Comparison of ENCODE assay signal across 1 cellular context in the genomic region with DNA sequence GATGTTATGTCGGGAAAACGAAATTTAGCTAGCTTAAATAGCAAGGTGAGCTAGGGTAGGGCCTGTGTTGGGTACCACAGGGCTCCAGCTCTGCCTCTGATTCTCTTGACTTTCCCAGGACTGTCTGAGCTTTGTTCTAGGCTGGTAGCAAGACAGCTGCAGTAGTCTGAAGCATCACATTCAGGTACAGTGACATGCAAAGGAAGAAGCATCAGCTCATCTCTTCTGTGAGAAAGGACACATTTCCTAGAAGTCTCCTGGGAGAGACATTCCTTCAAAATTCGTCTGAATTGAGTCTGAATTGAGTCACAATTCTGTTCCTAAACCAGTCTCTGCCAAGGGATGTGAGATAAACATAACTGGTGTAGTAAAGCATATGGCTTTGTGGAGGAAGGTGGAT.
TF ChIP-seq lines count a peak whose summit lies in the region.

No MANE protein-coding gene starts in this region.

TF ChIP-seq in K562, 482 proteins besides CTCF, POLR2A, EP300 and RAD21:
- TF ChIP-seq, protein P1, sequence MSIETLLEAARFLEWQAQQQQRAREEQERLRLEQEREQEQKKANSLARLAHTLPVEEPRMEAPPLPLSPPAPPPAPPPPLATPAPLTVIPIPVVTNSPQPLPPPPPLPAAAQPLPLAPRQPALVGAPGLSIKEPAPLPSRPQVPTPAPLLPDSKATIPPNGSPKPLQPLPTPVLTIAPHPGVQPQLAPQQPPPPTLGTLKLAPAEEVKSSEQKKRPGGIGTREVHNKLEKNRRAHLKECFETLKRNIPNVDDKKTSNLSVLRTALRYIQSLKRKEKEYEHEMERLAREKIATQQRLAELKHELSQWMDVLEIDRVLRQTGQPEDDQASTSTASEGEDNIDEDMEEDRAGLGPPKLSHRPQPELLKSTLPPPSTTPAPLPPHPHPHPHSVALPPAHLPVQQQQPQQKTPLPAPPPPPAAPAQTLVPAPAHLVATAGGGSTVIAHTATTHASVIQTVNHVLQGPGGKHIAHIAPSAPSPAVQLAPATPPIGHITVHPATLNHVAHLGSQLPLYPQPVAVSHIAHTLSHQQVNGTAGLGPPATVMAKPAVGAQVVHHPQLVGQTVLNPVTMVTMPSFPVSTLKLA (conservative IDR thresholded peaks at IDR 0.05): no peak
- TF ChIP-seq CHD4 (IDR thresholded peaks at IDR 0.05; ENCODE audit: insufficient read depth, insufficient replicate concordance, low read depth, low read length, poor library complexity, severe bottlenecking): no peak
- TF ChIP-seq ZNF253 (CRISPR knock-in tag; conservative IDR thresholded peaks at IDR 0.05): no peak
- no peak for TF ChIP-seq ZNF707 (CRISPR knock-in tag; conservative IDR thresholded peaks at IDR 0.05)
- no peak for TF ChIP-seq NR2C2 (CRISPR knock-in tag; IDR thresholded peaks at IDR 0.05)
- no peak for TF ChIP-seq NR2C2 (tag; IDR thresholded peaks at IDR 0.05)
- TF ChIP-seq ZSCAN32 (CRISPR knock-in tag; IDR thresholded peaks at IDR 0.05): no peak
- TF ChIP-seq GABPA (tag; conservative IDR thresholded peaks at IDR 0.05; ENCODE audit: low read depth): no peak
- no peak for TF ChIP-seq POLR2G (IDR thresholded peaks at IDR 0.05; ENCODE audit: low read depth, low read length)
- TF ChIP-seq, protein P2, sequence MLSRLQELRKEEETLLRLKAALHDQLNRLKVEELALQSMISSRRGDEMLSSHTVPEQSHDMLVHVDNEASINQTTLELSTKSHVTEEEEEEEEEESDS (CRISPR knock-in tag; IDR thresholded peaks at IDR 0.05): no peak
- no peak for TF ChIP-seq U2AF1 (optimal IDR thresholded peaks at IDR 0.05; ENCODE audit: low read depth, low read length)
- TF ChIP-seq SRSF1 (IDR thresholded peaks at IDR 0.05; ENCODE audit: low read depth, low read length): no peak
- no peak for TF ChIP-seq NUFIP1 (IDR thresholded peaks at IDR 0.05; ENCODE audit: partially characterized antibody)
- no peak for TF ChIP-seq BRF1 (IDR thresholded peaks at IDR 0.05; ENCODE audit: borderline replicate concordance, extremely low read depth, insufficient read length)
- no peak for TF ChIP-seq RBFOX2 (IDR thresholded peaks at IDR 0.05; ENCODE audit: low read depth, low read length)
- TF ChIP-seq GTF2A2 (tag; IDR thresholded peaks at IDR 0.05): no peak
- TF ChIP-seq, protein P3, sequence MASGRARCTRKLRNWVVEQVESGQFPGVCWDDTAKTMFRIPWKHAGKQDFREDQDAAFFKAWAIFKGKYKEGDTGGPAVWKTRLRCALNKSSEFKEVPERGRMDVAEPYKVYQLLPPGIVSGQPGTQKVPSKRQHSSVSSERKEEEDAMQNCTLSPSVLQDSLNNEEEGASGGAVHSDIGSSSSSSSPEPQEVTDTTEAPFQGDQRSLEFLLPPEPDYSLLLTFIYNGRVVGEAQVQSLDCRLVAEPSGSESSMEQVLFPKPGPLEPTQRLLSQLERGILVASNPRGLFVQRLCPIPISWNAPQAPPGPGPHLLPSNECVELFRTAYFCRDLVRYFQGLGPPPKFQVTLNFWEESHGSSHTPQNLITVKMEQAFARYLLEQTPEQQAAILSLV (tag; IDR thresholded peaks at IDR 0.05): no peak
- no peak for TF ChIP-seq SMAD4 (CRISPR knock-in tag; conservative IDR thresholded peaks at IDR 0.05)
- no peak for TF ChIP-seq NFIX (CRISPR knock-in tag; IDR thresholded peaks at IDR 0.05; ENCODE audit: low read depth)
- TF ChIP-seq EP400 (IDR thresholded peaks at IDR 0.05): no peak
- no peak for TF ChIP-seq ZNF347 (CRISPR knock-in tag; IDR thresholded peaks at IDR 0.05; ENCODE audit: low read depth)
